25 cellular contexts compared by ENCODE assay signal in genomic region chr17:78454346-78454745, GRCh38.
A peak's percentile ranks its signal among the peaks of the same experiment; 100 is the strongest.
DNase-seq lines count a peak whose midpoint lies in the region; ATAC-seq and TF ChIP-seq lines count a peak whose summit lies in the region.
"Had no signal": no experiment of that assay in that cellular context is flagged by ENCODE, and none has a peak within 500 bp of the region (broad histone marks: within the 10 kb centered on the region; RNA-seq: fewer than 3 reads in every experiment).

No MANE protein-coding gene starts in this region.

- no peak overlapping the region for H3K4me3 ChIP-seq in neuronal stem cell (ENCODE audit: low read length in 2 of 2)
- no peak overlapping the region for H3K4me3 ChIP-seq in transverse colon
- H3K4me3 ChIP-seq: BLaER1, GM12878 had no signal

- H3K79me1 ChIP-seq in neuronal stem cell (ENCODE audit: low read depth, low read length) = no peaks in the 10 kb centered on the region

- peak; percentile 18 for DNase-seq in left ventricle myocardium superior
- no peak for DNase-seq in Right ventricle myocardium inferior (ENCODE audit: missing footprints)
- no peak for DNase-seq in neuronal stem cell (ENCODE audit: low spot score)
- DNase-seq in progenitor cell of endocrine pancreas (ENCODE audit: low spot score, unreplicated experiment) = no peak
- no peak for DNase-seq in transverse colon
- no peak for DNase-seq in NCI-H146 treated with DMSO at 0.1 percent for 48 hours (lab: John Stamatoyannopoulos, UW; ENCODE audit: unreplicated experiment)
- DNase-seq: 8988T; ACHN; BE2C; C1 segment of cervical spinal cord; CD4-positive, alpha-beta memory T cell; CD4-positive, CD25-positive, alpha-beta regulatory T cell; CD8-positive, alpha-beta memory T cell; COR-L47; DMS 273 treated with DMSO at 0.1 percent for 48 hours; DMS153; DMS53; DMS79; DND-41; EL; GDM1 had no signal

- no peak overlapping the region for H4K91ac ChIP-seq in neuronal stem cell (ENCODE audit: low read depth, low read length, poor library complexity)

- H3K9me3 ChIP-seq in neuronal stem cell (replicated peaks in 1 of 2; ENCODE audit: control insufficient read depth in 2 of 2, insufficient read depth in 1 of 2, low read depth in 1 of 2, low read length in 2 of 2) (peaks cover 0 to 1% of the 10 kb centered on the region in 2 donors), transverse colon (no peaks in the 10 kb centered on the region)
- H3K9me3 ChIP-seq: BE2C, BLaER1 had no signal

- H3K36me3 Mint-ChIP-seq in progenitor cell of endocrine pancreas (ENCODE audit: insufficient read depth) = no peaks in the 10 kb centered on the region
- H3K36me3 Mint-ChIP-seq: CD14-positive monocyte; CD4-positive, alpha-beta memory T cell; CD4-positive, CD25-positive, alpha-beta regulatory T cell; CD8-positive, alpha-beta memory T cell had no signal

- H3K27ac ChIP-seq in neuronal stem cell (replicated peaks; ENCODE audit: low read length) (no peak overlapping the region), transverse colon (no peak overlapping the region)
- H3K27ac ChIP-seq: BLaER1 had no signal

- no CpG with 5 or more reads among the region's 20 CpGs for WGBS in neuronal stem cell (ENCODE audit: extremely low coverage in 2 of 2, insufficient read length in 2 of 2, insufficient replicate concordance in 1 of 2), 2 donors
- WGBS in transverse colon (ENCODE audit: low coverage in 1 of 2), 2 donors = 96% methylated on average over 20 of the region's 20 CpGs; no CpG with 5 or more reads in 1 of the 2 donors

- ATAC-seq in left ventricle myocardium superior (no peak), Right ventricle myocardium inferior (no peak), GM21576 (IDR thresholded peaks at IDR 0.05; ENCODE audit: unreplicated experiment) (no peak)
- ATAC-seq: GM12878 had no signal

- H2BK120ac ChIP-seq in neuronal stem cell (ENCODE audit: low read depth, low read length) = no peak overlapping the region

- H3K27me3 ChIP-seq in neuronal stem cell (ENCODE audit: control insufficient read depth in 3 of 3, insufficient read depth in 3 of 3, low read depth in 1 of 3, low read length in 3 of 3) (peaks cover 0 to 8% (median 0%) of the 10 kb centered on the region in 3 experiments), transverse colon (no peaks in the 10 kb centered on the region)
- H3K27me3 ChIP-seq: BE2C, BLaER1 had no signal

- no peak overlapping the region for H4K8ac ChIP-seq in neuronal stem cell (ENCODE audit: low read depth, low read length)

- no peak for TF ChIP-seq CTCF in progenitor cell of endocrine pancreas (IDR thresholded peaks at IDR 0.05; ENCODE audit: unreplicated experiment)
- TF ChIP-seq CTCF in transverse colon (IDR thresholded peaks at IDR 0.05) = no peak

- in situ Hi-C loops in transverse colon (cut with MboI; ENCODE audit: low pct_ligation_motif_present in 1 of 4, low pct_unique_long_range_greater_than_20kb in 1 of 4, low sequenced_read_pairs in 3 of 4) = no loop called here

- no peak overlapping the region for H3K4me3 Mint-ChIP-seq in progenitor cell of endocrine pancreas (ENCODE audit: low read depth)
- H3K4me3 Mint-ChIP-seq: CD14-positive monocyte; CD4-positive, alpha-beta memory T cell; CD4-positive, CD25-positive, alpha-beta regulatory T cell; CD8-positive, alpha-beta memory T cell had no signal

- H3K14ac ChIP-seq in neuronal stem cell (ENCODE audit: low read length) = no peak overlapping the region

- intact Hi-C loops in left ventricle myocardium superior (cut with micrococcal nuclease) = no loop called here
- intact Hi-C loops in Right ventricle myocardium inferior (cut with DNase I) = no loop called here
- intact Hi-C loops in transverse colon (cut with DNase I; ENCODE audit: low total_unique reads) = no loop called here

- H3K4ac ChIP-seq in neuronal stem cell (ENCODE audit: low read length) = no peak overlapping the region

- no peak overlapping the region for H2AK5ac ChIP-seq in neuronal stem cell (ENCODE audit: low read depth, low read length)

- H3K9ac ChIP-seq in neuronal stem cell (ENCODE audit: low read depth, low read length, poor library complexity) = no peak overlapping the region
- H3K9ac ChIP-seq: BLaER1 had no signal

- no peak for TF ChIP-seq POLR2A in transverse colon (IDR thresholded peaks at IDR 0.05)

- no peak overlapping the region for H2AFZ ChIP-seq in neuronal stem cell (ENCODE audit: low read length)

- H3K9me3 Mint-ChIP-seq in progenitor cell of endocrine pancreas (ENCODE audit: low read depth) = no peaks in the 10 kb centered on the region
- H3K9me3 Mint-ChIP-seq: CD14-positive monocyte; CD4-positive, alpha-beta memory T cell; CD4-positive, CD25-positive, alpha-beta regulatory T cell; CD8-positive, alpha-beta memory T cell had no signal

- TF ChIP-seq EP300 in transverse colon (IDR thresholded peaks at IDR 0.05; ENCODE audit: low read depth) = no peak

- no peaks in the 10 kb centered on the region for H3K36me3 ChIP-seq in neuronal stem cell (replicated peaks in 1 of 2; ENCODE audit: control insufficient read depth in 2 of 2, insufficient read depth in 2 of 2, low read length in 2 of 2)
- no peaks in the 10 kb centered on the region for H3K36me3 ChIP-seq in transverse colon
- H3K36me3 ChIP-seq: BE2C, BLaER1 had no signal

- H3K4me1 ChIP-seq in neuronal stem cell (ENCODE audit: control insufficient read depth in 2 of 2, insufficient read depth in 1 of 2, low read depth in 1 of 2, low read length in 2 of 2) (no peaks in the 10 kb centered on the region), transverse colon (no peaks in the 10 kb centered on the region)

- H3K27me3 Mint-ChIP-seq in progenitor cell of endocrine pancreas = peaks cover 3% of the 10 kb centered on the region
- H3K27me3 Mint-ChIP-seq: CD4-positive, alpha-beta memory T cell; CD4-positive, CD25-positive, alpha-beta regulatory T cell had no signal

- no peaks in the 10 kb centered on the region for H3K4me1 Mint-ChIP-seq in progenitor cell of endocrine pancreas (ENCODE audit: low read depth)
- H3K4me1 Mint-ChIP-seq: CD4-positive, alpha-beta memory T cell; CD8-positive, alpha-beta memory T cell had no signal

- H3K18ac ChIP-seq in neuronal stem cell (ENCODE audit: low read length) = peak overlapping the region; percentile 19

- no peak overlapping the region for H2BK5ac ChIP-seq in neuronal stem cell (ENCODE audit: low read length)

- no peak overlapping the region for H3K23ac ChIP-seq in neuronal stem cell (ENCODE audit: low read depth, low read length, poor library complexity)

- H2BK12ac ChIP-seq in neuronal stem cell (ENCODE audit: low read length) = peak overlapping the region; percentile 73

- H3K4me2 ChIP-seq in neuronal stem cell (ENCODE audit: insufficient read depth, low read length, poor library complexity, severe bottlenecking) = no peak overlapping the region
- H3K4me2 ChIP-seq: BLaER1 had no signal

- no peak overlapping the region for H2BK15ac ChIP-seq in neuronal stem cell (ENCODE audit: low read length)

- H3K27ac Mint-ChIP-seq in progenitor cell of endocrine pancreas = peak overlapping the region; percentile 67
- H3K27ac Mint-ChIP-seq: CD4-positive, alpha-beta memory T cell; CD4-positive, CD25-positive, alpha-beta regulatory T cell; CD8-positive, alpha-beta memory T cell had no signal
